Comparison of ENCODE assay signal across 8 cellular contexts in the genomic region with DNA sequence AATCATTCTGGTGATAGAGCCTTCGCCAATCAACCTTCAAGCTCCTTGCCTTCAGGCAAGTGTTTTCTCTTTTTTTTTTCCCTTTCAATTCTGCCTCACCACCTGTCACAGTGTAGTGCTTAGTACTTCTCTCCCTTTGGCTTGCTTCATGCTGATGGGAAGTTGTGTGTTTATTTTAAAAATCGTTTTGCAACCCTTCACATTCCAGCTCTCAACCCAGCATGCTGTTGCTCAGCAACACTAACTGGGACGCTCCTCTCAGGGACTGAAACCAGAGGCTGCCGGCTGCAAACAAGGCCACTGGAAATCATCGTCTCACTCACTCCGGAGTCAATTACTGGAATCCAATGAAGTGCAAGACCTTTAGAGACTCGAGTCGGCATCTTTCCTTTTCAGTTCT.
DNase-seq lines count a peak whose midpoint lies in the region; ATAC-seq, FAIRE-seq and TF ChIP-seq lines count a peak whose summit lies in the region.

No MANE protein-coding gene starts in this region.

- no peak overlapping the region for H3K9ac ChIP-seq in neural cell (ENCODE audit: low read length)

- peaks cover 5% of the 10 kb centered on the region for H3K4me1 Mint-ChIP-seq in Caco-2 (ENCODE audit: low read depth, unreplicated experiment)
- no peaks in the 10 kb centered on the region for H3K4me1 Mint-ChIP-seq in natural killer cell treated with Interleukin-12 subunit alpha and Interleukin-12 subunit beta and Interleukin-15 and Interleukin-18, amount 100 ng/mL, for 72 hours (ENCODE audit: low read depth in 2 of 2)

- intact Hi-C loops in Caco-2 (cut with micrococcal nuclease; ENCODE audit: unreplicated experiment) = no loop called here

- TF ChIP-seq CTCF in Caco-2 (IDR thresholded peaks at IDR 0.05; ENCODE audit: insufficient read depth in 1 of 2, low read depth in 1 of 2, low read length in 1 of 2, severe bottlenecking in 1 of 2, unreplicated experiment in 1 of 2) (no peak), epithelial cell of proximal tubule (conservative IDR thresholded peaks at IDR 0.05; ENCODE audit: low read depth, low read length) (no peak), neural cell (IDR thresholded peaks at IDR 0.05; ENCODE audit: poor library complexity, severe bottlenecking) (no peak), D721Med (IDR thresholded peaks at IDR 0.05; ENCODE audit: insufficient read depth, missing control alignments) (no peak)

- H3K79me2 ChIP-seq in neural cell (replicated peaks; ENCODE audit: insufficient read depth, low read length) = no peaks in the 10 kb centered on the region

- DNase-seq in Caco-2 = peak; percentile 12 to 31
- DNase-seq in NCI-H2171 treated with DMSO at 0.1 percent for 48 hours (lab: John Stamatoyannopoulos, UW) = peak; percentile 77
- DNase-seq in epithelial cell of proximal tubule (ENCODE audit: low read depth) = peak; percentile 33
- no peak for DNase-seq in natural killer cell treated with Interleukin-12 subunit alpha and Interleukin-12 subunit beta and Interleukin-15 and Interleukin-18, amount 100 ng/mL, for 72 hours (ENCODE audit: low spot score)
- DNase-seq in D721Med (ENCODE audit: insufficient read length, low spot score) = no peak

- no peak overlapping the region for H3K4me3 Mint-ChIP-seq in Caco-2 (ENCODE audit: unreplicated experiment)
- no peak overlapping the region for H3K4me3 Mint-ChIP-seq in natural killer cell treated with Interleukin-12 subunit alpha and Interleukin-12 subunit beta and Interleukin-15 and Interleukin-18, amount 100 ng/mL, for 72 hours

- H3K4me1 ChIP-seq in Caco-2 = no peaks in the 10 kb centered on the region

- BruUV-seq in Caco-2 (replicated peaks; lab: Mats Ljungman, UMichigan) = no TSS peak

- no peaks in the 10 kb centered on the region for H4K20me1 ChIP-seq in neural cell (ENCODE audit: insufficient read depth)

- H3K9me3 Mint-ChIP-seq in Caco-2 (ENCODE audit: unreplicated experiment) = no peaks in the 10 kb centered on the region
- peaks cover 12% of the 10 kb centered on the region for H3K9me3 Mint-ChIP-seq in natural killer cell treated with Interleukin-12 subunit alpha and Interleukin-12 subunit beta and Interleukin-15 and Interleukin-18, amount 100 ng/mL, for 72 hours

- CTCF ChIA-PET in Caco-2 (lab: Charles Lee) = no interaction called here

- H3K9me3 ChIP-seq in Caco-2 (no peaks in the 10 kb centered on the region), neural cell (ENCODE audit: low read length) (no peaks in the 10 kb centered on the region)

- no peak overlapping the region for H3K4me2 ChIP-seq in neural cell (ENCODE audit: low read length)

- H3K36me3 ChIP-seq in Caco-2 (ENCODE audit: control insufficient read depth, insufficient read depth, low read length) (no peaks in the 10 kb centered on the region), neural cell (ENCODE audit: insufficient read depth, low read length) (no peaks in the 10 kb centered on the region)

- H3K27me3 Mint-ChIP-seq in Caco-2 (ENCODE audit: insufficient read depth, unreplicated experiment) = peaks cover 14% of the 10 kb centered on the region
- no peaks in the 10 kb centered on the region for H3K27me3 Mint-ChIP-seq in natural killer cell treated with Interleukin-12 subunit alpha and Interleukin-12 subunit beta and Interleukin-15 and Interleukin-18, amount 100 ng/mL, for 72 hours

- peak overlapping the region; percentile 14 for H3K27ac ChIP-seq in neural cell (ENCODE audit: low read length)

- no peak for ATAC-seq in natural killer cell treated with Interleukin-12 subunit alpha and Interleukin-12 subunit beta and Interleukin-15 and Interleukin-18, amount 100 ng/mL, for 72 hours
- no peak for ATAC-seq in GM19467 (IDR thresholded peaks at IDR 0.05; ENCODE audit: unreplicated experiment)
- ATAC-seq in GM18517 (IDR thresholded peaks at IDR 0.05; ENCODE audit: unreplicated experiment) = no peak

- no peak overlapping the region for H2AFZ ChIP-seq in neural cell (ENCODE audit: low read depth, low read length)

- H3F3A ChIP-seq in neural cell (ENCODE audit: insufficient read depth, low read length, poor library complexity, severe bottlenecking) = no peaks in the 10 kb centered on the region

- no peak overlapping the region for H3K27ac Mint-ChIP-seq in Caco-2 (ENCODE audit: unreplicated experiment)
- H3K27ac Mint-ChIP-seq in natural killer cell treated with Interleukin-12 subunit alpha and Interleukin-12 subunit beta and Interleukin-15 and Interleukin-18, amount 100 ng/mL, for 72 hours = no peak overlapping the region

- TF ChIP-seq RAD21 in neural cell (conservative IDR thresholded peaks at IDR 0.05) = no peak

- TF ChIP-seq EP300 in neural cell (conservative IDR thresholded peaks at IDR 0.05; ENCODE audit: poor library complexity, severe bottlenecking) = peak; percentile 71

- H3K4me3 ChIP-seq in Caco-2 (ENCODE audit: low read depth, low read length) (no peak overlapping the region), epithelial cell of proximal tubule (ENCODE audit: low read depth, low read length) (no peak overlapping the region), neural cell (ENCODE audit: low read length) (peak overlapping the region; percentile 43)

- no peaks in the 10 kb centered on the region for H3K9me2 ChIP-seq in neural cell (ENCODE audit: insufficient read depth, low read length)

- H3K36me3 Mint-ChIP-seq in Caco-2 (ENCODE audit: insufficient read depth, unreplicated experiment) = no peaks in the 10 kb centered on the region
- no peaks in the 10 kb centered on the region for H3K36me3 Mint-ChIP-seq in natural killer cell treated with Interleukin-12 subunit alpha and Interleukin-12 subunit beta and Interleukin-15 and Interleukin-18, amount 100 ng/mL, for 72 hours

- FAIRE-seq in D721Med (lab: Jason Lieb, UNC) = no peak

- H3K27me3 ChIP-seq in Caco-2 (replicated peaks; ENCODE audit: control insufficient read depth, insufficient read depth, low read length) (no peaks in the 10 kb centered on the region), neural cell (ENCODE audit: insufficient read depth, low read depth, low read length) (no peaks in the 10 kb centered on the region)

- POLR2A ChIA-PET in Caco-2 (lab: Charles Lee) = no interaction called here

TF ChIP-seq in neural cell, 6 proteins besides CTCF, POLR2A, EP300 and RAD21:
- TF ChIP-seq TAF1 (IDR thresholded peaks at IDR 0.05; ENCODE audit: low read depth) (no peak), SMC3 (conservative IDR thresholded peaks at IDR 0.05; ENCODE audit: poor library complexity) (peak; percentile 20), MXI1 (conservative IDR thresholded peaks at IDR 0.05; ENCODE audit: poor library complexity, severe bottlenecking) (no peak), EZH2 (IDR thresholded peaks at IDR 0.05; ENCODE audit: borderline replicate concordance, insufficient read depth, low read length, poor library complexity, severe bottlenecking) (no peak), POLR2AphosphoS5 (IDR thresholded peaks at IDR 0.05) (peak; percentile 68)
- TF ChIP-seq, protein P1, sequence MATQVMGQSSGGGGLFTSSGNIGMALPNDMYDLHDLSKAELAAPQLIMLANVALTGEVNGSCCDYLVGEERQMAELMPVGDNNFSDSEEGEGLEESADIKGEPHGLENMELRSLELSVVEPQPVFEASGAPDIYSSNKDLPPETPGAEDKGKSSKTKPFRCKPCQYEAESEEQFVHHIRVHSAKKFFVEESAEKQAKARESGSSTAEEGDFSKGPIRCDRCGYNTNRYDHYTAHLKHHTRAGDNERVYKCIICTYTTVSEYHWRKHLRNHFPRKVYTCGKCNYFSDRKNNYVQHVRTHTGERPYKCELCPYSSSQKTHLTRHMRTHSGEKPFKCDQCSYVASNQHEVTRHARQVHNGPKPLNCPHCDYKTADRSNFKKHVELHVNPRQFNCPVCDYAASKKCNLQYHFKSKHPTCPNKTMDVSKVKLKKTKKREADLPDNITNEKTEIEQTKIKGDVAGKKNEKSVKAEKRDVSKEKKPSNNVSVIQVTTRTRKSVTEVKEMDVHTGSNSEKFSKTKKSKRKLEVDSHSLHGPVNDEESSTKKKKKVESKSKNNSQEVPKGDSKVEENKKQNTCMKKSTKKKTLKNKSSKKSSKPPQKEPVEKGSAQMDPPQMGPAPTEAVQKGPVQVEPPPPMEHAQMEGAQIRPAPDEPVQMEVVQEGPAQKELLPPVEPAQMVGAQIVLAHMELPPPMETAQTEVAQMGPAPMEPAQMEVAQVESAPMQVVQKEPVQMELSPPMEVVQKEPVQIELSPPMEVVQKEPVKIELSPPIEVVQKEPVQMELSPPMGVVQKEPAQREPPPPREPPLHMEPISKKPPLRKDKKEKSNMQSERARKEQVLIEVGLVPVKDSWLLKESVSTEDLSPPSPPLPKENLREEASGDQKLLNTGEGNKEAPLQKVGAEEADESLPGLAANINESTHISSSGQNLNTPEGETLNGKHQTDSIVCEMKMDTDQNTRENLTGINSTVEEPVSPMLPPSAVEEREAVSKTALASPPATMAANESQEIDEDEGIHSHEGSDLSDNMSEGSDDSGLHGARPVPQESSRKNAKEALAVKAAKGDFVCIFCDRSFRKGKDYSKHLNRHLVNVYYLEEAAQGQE (IDR thresholded peaks at IDR 0.05; ENCODE audit: borderline replicate concordance) = peak; percentile 27

Comparison
In these comparisons a context has a peak if more than half of its experiments do, and no peak if none do; other contexts are left out.
1. DNase-seq: peak in Caco-2 (2 of 2), NCI-H2171 treated with DMSO at 0.1 percent for 48 hours (single experiment) and epithelial cell of proximal tubule (single experiment); none in natural killer cell treated with Interleukin-12 subunit alpha and Interleukin-12 subunit beta and Interleukin-15 and Interleukin-18, amount 100 ng/mL, for 72 hours (single experiment) and D721Med (single experiment).